Comparison of ENCODE assay signal across 9 cellular contexts in genomic region chr13:24148414-24149305, GRCh38. TPM values are rescaled to one million over a fixed set of nuclear protein-coding genes. Genes with fewer than 3 reads are reported as not detected.
DNase-seq lines count a peak whose midpoint lies in the region; ATAC-seq and TF ChIP-seq lines count a peak whose summit lies in the region.
"Had no signal": no experiment of that assay in that cellular context is flagged by ENCODE, and none has a peak within 500 bp of the region (broad histone marks: within the 10 kb centered on the region; RNA-seq: fewer than 3 reads in every experiment).

No MANE protein-coding gene starts in this region.

- no peaks in the 10 kb centered on the region for H3K27me3 ChIP-seq in PC-3 (ENCODE audit: low read length)
- H3K27me3 ChIP-seq in esophagus muscularis mucosa = no peaks in the 10 kb centered on the region

- peaks cover 4% of the 10 kb centered on the region for H3K27me3 Mint-ChIP-seq in osteocyte (ENCODE audit: unreplicated experiment)

- H3K4me3 ChIP-seq in PC-3 (ENCODE audit: low read length) = peak overlapping the region; percentile 28; the same call in 1 of the 2 replicates
- no peak overlapping the region for H3K4me3 ChIP-seq in esophagus muscularis mucosa

- H3K9ac ChIP-seq in PC-3 (ENCODE audit: low read length) = peak overlapping the region; percentile 85

- TF ChIP-seq EP300 in esophagus muscularis mucosa (IDR thresholded peaks at IDR 0.05) = peak; percentile 13

- H3K27ac ChIP-seq in PC-3 (ENCODE audit: low read length) (peak overlapping the region; percentile 99), esophagus muscularis mucosa (replicated peaks in 1 of 4) (peak overlapping the region; percentile 3 to 44 (median 16))

- peak; percentile 94 for ATAC-seq in PC-3
- ATAC-seq: effector memory CD8-positive, alpha-beta T cell had no signal

- 47% methylated on average over 7 of the region's 7 CpGs for WGBS in esophagus muscularis mucosa

- H3K4me1 ChIP-seq in PC-3 (ENCODE audit: insufficient read depth, low read length) = peaks cover 37% of the 10 kb centered on the region
- peaks cover 0 to 14% (median 8%) of the 10 kb centered on the region in 4 donors for H3K4me1 ChIP-seq in esophagus muscularis mucosa

- TF ChIP-seq CTCF in PC-3 (conservative IDR thresholded peaks at IDR 0.05; ENCODE audit: low read depth, low read length) (peak; percentile 51), esophagus muscularis mucosa (IDR thresholded peaks at IDR 0.05) (no peak), osteocyte (IDR thresholded peaks at IDR 0.05) (peak; percentile 15)

- H3K9me3 Mint-ChIP-seq in osteocyte (ENCODE audit: unreplicated experiment) = no peaks in the 10 kb centered on the region
- H3K9me3 Mint-ChIP-seq: effector memory CD8-positive, alpha-beta T cell had no signal

- H3K36me3 Mint-ChIP-seq in osteocyte (ENCODE audit: unreplicated experiment) = no peaks in the 10 kb centered on the region

- DNase-seq in EH (ENCODE audit: low read depth) (peak; percentile 98), PC-3 (peak; percentile 98), esophagus muscularis mucosa (ENCODE audit: extremely low spot score) (no peak), osteocyte (ENCODE audit: extremely low spot score, unreplicated experiment) (no peak), HuH-7 (ENCODE audit: low spot score) (no peak), hippocampal formation (lab: John Stamatoyannopoulos, UW) (no peak), UCSD-AML1 (lab: John Stamatoyannopoulos, UW; ENCODE audit: unreplicated experiment) (no peak)
- DNase-seq in activated naive CD4-positive, alpha-beta T cell treated with Interleukin-2 at 50 U/mL for 16 hours = no peak
- DNase-seq: effector memory CD8-positive, alpha-beta T cell had no signal

- peak overlapping the region; percentile 1 for H3K4me3 Mint-ChIP-seq in osteocyte (ENCODE audit: unreplicated experiment)
- H3K4me3 Mint-ChIP-seq: effector memory CD8-positive, alpha-beta T cell had no signal

- peak overlapping the region; percentile 47 for H2AFZ ChIP-seq in PC-3 (ENCODE audit: low read length)

- TSS peak; percentile 97 for BruUV-seq in PC-3 (replicated peaks; lab: Mats Ljungman, UMichigan)

- H4K20me1 ChIP-seq in PC-3 (ENCODE audit: low read length) = no peaks in the 10 kb centered on the region

- no peaks in the 10 kb centered on the region for H3K79me2 ChIP-seq in PC-3 (ENCODE audit: low read length)

- TF ChIP-seq POLR2A in esophagus muscularis mucosa (IDR thresholded peaks at IDR 0.05; ENCODE audit: low read depth) = no peak

- POLR2A ChIA-PET in PC-3 (lab: Charles Lee; ENCODE audit: unreplicated experiment) = interaction anchor here (0.5 to 1.0 kb wide), 4 partner anchors 8 to 158 kb away, joined by 3 to 17 read pairs (median 4); partner anchors contain the start of gene SPATA13

- intact Hi-C loops in PC-3 (cut with micrococcal nuclease) (loop anchor here (1.0 kb wide), 3 partner anchors 12 to 95 kb away; partner anchors contain the start of gene SPATA13), esophagus muscularis mucosa (cut with DNase I) (no loop called here)

- no peaks in the 10 kb centered on the region for H3K9me3 ChIP-seq in PC-3 (ENCODE audit: low read length)
- H3K9me3 ChIP-seq in esophagus muscularis mucosa = no peaks in the 10 kb centered on the region

- no peaks in the 10 kb centered on the region for H3K36me3 ChIP-seq in PC-3 (ENCODE audit: low read depth, low read length)
- no peaks in the 10 kb centered on the region for H3K36me3 ChIP-seq in esophagus muscularis mucosa

- CTCF ChIA-PET in PC-3 (lab: Charles Lee) = interaction anchor here (0.6 to 1.8 kb wide), 2 partner anchors 12 to 72 kb away, joined by 3 to 7 read pairs; partner anchors contain the start of gene SPATA13

- H3K27ac Mint-ChIP-seq in osteocyte (ENCODE audit: unreplicated experiment) = peak overlapping the region; percentile 82

- H3K4me1 Mint-ChIP-seq in osteocyte (ENCODE audit: unreplicated experiment) = peaks cover 16% of the 10 kb centered on the region

- no peaks in the 10 kb centered on the region for H3F3A ChIP-seq in PC-3 (ENCODE audit: low read length, unreplicated experiment)

- peak overlapping the region; percentile 68 for H3K4me2 ChIP-seq in PC-3 (ENCODE audit: low read length)

- no peaks in the 10 kb centered on the region for H3K9me2 ChIP-seq in PC-3 (replicated peaks; ENCODE audit: low read length)

RNA-seq across cellular contexts. Expression of gene SPATA13, which starts 11.9 kb away (rescaled TPM):
- total RNA-seq in PC-3 (2014; rRNA removed) = 43.0 and 52.6 TPM in 2 replicates
- total RNA-seq in esophagus muscularis mucosa = 10 to 100 TPM in 3 of 4 donors, 1 to 10 TPM in 1; 9.1 to 21.6 (median 17.1) TPM
- total RNA-seq in osteocyte = 2.7 and 3.3 TPM in 2 replicates

Comparison
In these comparisons a context has a peak if more than half of its experiments do, and no peak if none do; other contexts are left out.
1. DNase-seq: peak in EH (single experiment) and PC-3 (single experiment); none in esophagus muscularis mucosa (single experiment), osteocyte (single experiment), HuH-7 (single experiment), hippocampal formation (0 of 2), UCSD-AML1 (single experiment) and activated naive CD4-positive, alpha-beta T cell treated with Interleukin-2 at 50 U/mL for 16 hours (single experiment).
2. CTCF ChIP-seq: peak in PC-3 (single experiment) and osteocyte (single experiment); none in esophagus muscularis mucosa (0 of 3).